Comparison of ENCODE assay signal across 14 cellular contexts in the genomic region with DNA sequence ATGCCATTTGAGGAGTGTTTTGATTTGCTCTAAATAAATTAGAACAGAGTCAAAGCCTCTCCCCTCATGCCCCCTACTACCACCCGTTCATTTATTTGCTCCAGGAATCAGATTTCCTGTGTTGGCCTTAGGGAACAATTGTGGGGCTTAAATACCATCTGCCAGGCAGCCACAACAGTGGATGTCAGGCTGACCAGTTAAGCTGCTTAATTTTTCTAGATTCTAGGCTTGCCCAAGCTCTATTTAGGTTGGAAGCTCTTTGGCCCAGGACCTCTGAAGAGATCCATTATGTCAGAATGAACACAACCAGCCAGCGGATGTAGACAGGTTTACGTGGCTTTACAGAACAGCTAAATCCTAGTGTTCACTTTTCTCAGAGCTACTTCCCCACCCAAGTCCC. TPM values are rescaled to one million over a fixed set of nuclear protein-coding genes. Genes with fewer than 3 reads are reported as not detected.
DNase-seq lines count a peak whose midpoint lies in the region; ATAC-seq and TF ChIP-seq lines count a peak whose summit lies in the region.
"Had no signal": no experiment of that assay in that cellular context is flagged by ENCODE, and none has a peak within 500 bp of the region (broad histone marks: within the 10 kb centered on the region; RNA-seq: fewer than 3 reads in every experiment).

No MANE protein-coding gene starts in this region.

- no peaks in the 10 kb centered on the region for H3K9me3 ChIP-seq in BLaER1
- no peaks in the 10 kb centered on the region for H3K9me3 ChIP-seq in SJSA1 (replicated peaks)
- H3K9me3 ChIP-seq in hepatocyte (ENCODE audit: low read depth): no peaks in the 10 kb centered on the region
- no peaks in the 10 kb centered on the region for H3K9me3 ChIP-seq in mucosa of descending colon

- H3K79me2 ChIP-seq in hepatocyte: peaks cover 11% of the 10 kb centered on the region

- H3K36me3 ChIP-seq in BLaER1 (peaks cover 5% of the 10 kb centered on the region; the same call in 1 of the 2 replicates), SJSA1 (peaks cover 6% of the 10 kb centered on the region; the same call in 1 of the 2 replicates), hepatocyte (replicated peaks; ENCODE audit: insufficient read depth, low read depth) (no peaks in the 10 kb centered on the region), mucosa of descending colon (ENCODE audit: low read depth) (no peaks in the 10 kb centered on the region)

- DNase-seq in D341Med (ENCODE audit: low spot score) (peak; percentile 74), SJSA1 (ENCODE audit: low read depth in 1 of 2, low spot score in 2 of 2) (no peak), hepatocyte (ENCODE audit: low spot score) (no peak), mucosa of descending colon (no peak), KBM-7 (no peak)
- DNase-seq in activated CD8-positive, alpha-beta memory T cell treated with anti-CD3 and anti-CD28 coated beads, Interleukin-2, amount 50 U/mL, for 48 hours: no peak
- DNase-seq: activated CD4-positive, alpha-beta T cell treated with anti-CD3 and anti-CD28 coated beads for 1 hour; amniotic stem cell had no signal

- H3K4me3 ChIP-seq in BLaER1 (no peak overlapping the region), SJSA1 (no peak overlapping the region), hepatocyte (no peak overlapping the region), mucosa of descending colon (no peak overlapping the region)

- peak overlapping the region; percentile 88 for H2AFZ ChIP-seq in hepatocyte

- no peaks in the 10 kb centered on the region for H3K27me3 ChIP-seq in BLaER1
- no peaks in the 10 kb centered on the region for H3K27me3 ChIP-seq in SJSA1 (replicated peaks)
- H3K27me3 ChIP-seq in hepatocyte: no peaks in the 10 kb centered on the region

- no peaks in the 10 kb centered on the region for H4K20me1 ChIP-seq in BLaER1
- H4K20me1 ChIP-seq in hepatocyte (ENCODE audit: insufficient read depth, poor library complexity, severe bottlenecking): no peaks in the 10 kb centered on the region

- no peak overlapping the region for H3K9ac ChIP-seq in BLaER1

- intact Hi-C loops in mucosa of descending colon (cut with DNase I, micrococcal nuclease): no loop called here

- TF ChIP-seq CTCF in hepatocyte (IDR thresholded peaks at IDR 0.05; ENCODE audit: poor library complexity) (no peak), mucosa of descending colon (IDR thresholded peaks at IDR 0.05) (no peak)

- in situ Hi-C loops in KBM-7 (cut with MboI; ENCODE audit: low pct_unique_long_range_greater_than_20kb, low sequenced_read_pairs): no loop called here

- H3K9me2 ChIP-seq in hepatocyte (replicated peaks; ENCODE audit: insufficient read depth): no peaks in the 10 kb centered on the region

- 59% methylated on average over 3 of the region's 3 CpGs for WGBS in hepatocyte (ENCODE audit: low lambda C conversion rate, missing lambda C conversion rate)

- peak overlapping the region; percentile 96 for H3K4me2 ChIP-seq in BLaER1
- peak overlapping the region; percentile 73 for H3K4me2 ChIP-seq in hepatocyte

- H3K27ac ChIP-seq in BLaER1 (no peak overlapping the region), SJSA1 (0 out of 2 replicates have a peak overlapping the region, but pooled peaks have one; percentile 7), hepatocyte (peak overlapping the region; percentile 88)

- H3K4me1 ChIP-seq in BLaER1 (peaks cover 24% of the 10 kb centered on the region), SJSA1 (replicated peaks) (peaks cover 10% of the 10 kb centered on the region), hepatocyte (ENCODE audit: insufficient read depth) (peaks cover 6% of the 10 kb centered on the region), mucosa of descending colon (ENCODE audit: low read depth) (peaks cover 5% of the 10 kb centered on the region)

- ATAC-seq in mucosa of descending colon: no peak
- ATAC-seq in HG02623 (IDR thresholded peaks at IDR 0.05; ENCODE audit: unreplicated experiment): no peak

RNA-seq across cellular contexts. Expression of a gene that starts 1.0 kb away (rescaled TPM):
- total RNA-seq in SJSA1 (2014; rRNA removed; shearing (Covaris generic)): 7.4 and 11.9 TPM in 2 replicates
- total RNA-seq in hepatocyte: 7.9 and 9.6 TPM in 2 replicates
- polyA plus RNA-seq in hepatocyte: 12.4 and 13.0 TPM in 2 replicates
- total RNA-seq in mucosa of descending colon: 10 to 100 TPM in 1 of 3 donors, 1 to 10 TPM in 2; 7.7 to 14.3 (median 8.4) TPM

RNA-seq across cellular contexts. Expression of a gene that starts 4.2 kb away (rescaled TPM):
- total RNA-seq in SJSA1 (2014; rRNA removed; shearing (Covaris generic)): 0.08 TPM in 1 of 2 replicates, not detected in the other
- 0.08 TPM in 1 of 2 replicates, not detected in the other for total RNA-seq in hepatocyte
- 0.30 TPM in 1 of 2 replicates, not detected in the other for polyA plus RNA-seq in hepatocyte
- total RNA-seq in mucosa of descending colon: not detected
- total RNA-seq: mesenteric fat pad, sciatic nerve, ureter had no signal

RNA-seq across cellular contexts. Expression of a gene that starts 18.1 kb away (rescaled TPM):
- total RNA-seq in SJSA1 (2014; rRNA removed; shearing (Covaris generic)): 0.69 and 1.4 TPM in 2 replicates
- total RNA-seq in hepatocyte (2.5 and 3.4 TPM in 2 replicates), mucosa of descending colon (1 to 10 TPM; 4.3 to 5.2 (median 4.9) TPM)
- polyA plus RNA-seq in hepatocyte: 3.2 TPM in 2 replicates

RNA-seq across cellular contexts. Expression of a gene that starts 37.7 kb away (rescaled TPM):
- not detected in 2 replicates for total RNA-seq in SJSA1 (2014; rRNA removed; shearing (Covaris generic))
- total RNA-seq in hepatocyte: 6.1 and 6.4 TPM in 2 replicates
- 3.3 and 3.5 TPM in 2 replicates for polyA plus RNA-seq in hepatocyte
- total RNA-seq in mucosa of descending colon: 1 to 10 TPM in 2 of 3 donors, under 1 TPM in 1; 0.51 to 1.5 (median 1.2) TPM
- total RNA-seq: mesenteric fat pad, RPMI7951 had no signal
